4 cellular contexts compared by ENCODE assay signal in the genomic region with DNA sequence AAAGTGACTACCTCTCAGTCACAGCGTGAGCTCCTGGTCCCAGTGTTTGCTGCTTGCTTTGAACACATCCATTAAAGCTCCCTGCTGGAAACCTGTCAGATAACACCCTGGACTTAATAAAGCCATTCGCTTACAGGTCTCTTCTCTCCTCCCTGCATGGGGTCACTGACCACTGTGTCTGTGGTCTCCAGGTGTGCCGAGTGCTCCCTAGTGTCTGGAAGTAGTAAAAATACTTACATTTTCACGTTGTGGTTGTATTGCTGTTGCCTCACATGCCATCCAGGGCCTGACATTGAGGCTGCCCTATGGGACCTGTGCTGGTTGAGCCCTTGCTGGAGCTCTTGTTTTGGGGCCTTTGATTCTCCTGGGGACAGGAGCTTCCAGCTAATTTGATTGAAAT. TPM values are rescaled to one million over a fixed set of nuclear protein-coding genes. Genes with fewer than 3 reads are reported as not detected.
"Had no signal": no experiment of that assay in that cellular context is flagged by ENCODE, and none has a peak within 500 bp of the region (broad histone marks: within the 10 kb centered on the region; RNA-seq: fewer than 3 reads in every experiment).

No MANE protein-coding gene starts in this region.

RNA-seq across cellular contexts. Expression of a gene that starts 2.6 kb away (rescaled TPM):
- total RNA-seq: HepG2, HT-29, K562 had no signal
- polyA plus RNA-seq: IgD-negative memory B cell had no signal
